16 cellular contexts compared by ENCODE assay signal in the genomic region with DNA sequence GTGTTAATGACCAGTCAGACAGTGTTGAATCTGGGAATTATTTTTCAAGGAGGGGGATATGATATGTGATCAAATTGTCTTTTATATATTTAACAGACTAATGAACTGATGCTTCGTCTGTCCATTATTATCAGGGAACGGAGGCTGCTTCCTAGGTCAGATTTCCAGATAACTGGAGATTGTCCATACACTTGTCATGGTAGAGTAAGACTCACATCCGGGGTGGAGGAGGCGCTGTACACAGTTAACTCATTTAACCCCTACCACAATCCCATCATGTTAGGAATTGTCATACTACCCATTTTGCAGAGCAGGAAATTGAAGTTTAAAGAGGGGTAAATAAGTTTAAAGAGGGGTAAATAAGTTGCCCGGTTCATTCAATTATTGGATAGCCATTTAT. TPM values are rescaled to one million over a fixed set of nuclear protein-coding genes. Genes with fewer than 3 reads are reported as not detected.
DNase-seq lines count a peak whose midpoint lies in the region; ATAC-seq, FAIRE-seq and TF ChIP-seq lines count a peak whose summit lies in the region.
"Had no signal": no experiment of that assay in that cellular context is flagged by ENCODE, and none has a peak within 500 bp of the region (broad histone marks: within the 10 kb centered on the region; RNA-seq: fewer than 3 reads in every experiment).

No MANE protein-coding gene starts in this region.

- 18% methylated on average over 5 of the region's 5 CpGs for WGBS in A549 (ENCODE audit: missing lambda C conversion rate)

- TF ChIP-seq EP300 in A549 (IDR thresholded peaks at IDR 0.05): no peak

- no peak for TF ChIP-seq RAD21 in A549 (conservative IDR thresholded peaks at IDR 0.05 in 1 of 2, IDR thresholded peaks at IDR 0.05 in 1 of 2)

- FAIRE-seq in A549 (lab: Jason Lieb, UNC) (no peak), GM12891 (lab: Jason Lieb, UNC) (no peak)
- FAIRE-seq: H54 had no signal

- TF ChIP-seq POLR2A in A549 (IDR thresholded peaks at IDR 0.05; ENCODE audit: low read length) (no peak), breast epithelium (IDR thresholded peaks at IDR 0.05) (no peak), GM12891 (IDR thresholded peaks at IDR 0.05; ENCODE audit: low read depth, low read length) (no peak)

- TF ChIP-seq CTCF in A549 (IDR thresholded peaks at IDR 0.05): no peak
- TF ChIP-seq CTCF in breast epithelium (IDR thresholded peaks at IDR 0.05): no peak
- TF ChIP-seq CTCF in neutrophil (IDR thresholded peaks at IDR 0.05): no peak

- peak overlapping the region; percentile 85 for H3K4me2 ChIP-seq in A549

- DNase-seq in A549 (ENCODE audit: low read depth in 1 of 2, low spot score in 1 of 2): no peak
- peak; percentile 35 for DNase-seq in HT-29 (ENCODE audit: low spot score)
- DNase-seq in breast epithelium (ENCODE audit: low spot score in 2 of 2): no peak
- no peak for DNase-seq in cerebellar nuclear complex (lab: John Stamatoyannopoulos, UW)
- DNase-seq in cerebellar cortex (ENCODE audit: low spot score): no peak
- DNase-seq in GM12891 (ENCODE audit: insufficient read length, low spot score): no peak
- DNase-seq in amygdala (lab: John Stamatoyannopoulos, UW): no peak
- DNase-seq: activated CD4-positive, alpha-beta T cell treated with anti-CD3 and anti-CD28 coated beads, Interleukin-2, amount 50 U/mL, for 1 hour; cortex of kidney; DND-41; naive thymus-derived CD4-positive, alpha-beta T cell; NCI-H2107; RPMI8226; upper lobe of right lung had no signal

- peak overlapping the region; percentile 73 to 87 for H3K27ac ChIP-seq in A549
- H3K27ac ChIP-seq in breast epithelium: peak overlapping the region; percentile 50 to 83
- H3K27ac ChIP-seq in neutrophil: peak overlapping the region; percentile 86
- H3K27ac ChIP-seq: upper lobe of right lung had no signal

- CTCF ChIA-PET in A549 (lab: Yijun Ruan, JAX): interaction anchor here (0.8 to 1.0 kb wide), 2 partner anchors 41 to 171 kb away, joined by 3 to 4 read pairs; no protein-coding TSS in a partner anchor

- H3K36me3 ChIP-seq in breast epithelium: no peaks in the 10 kb centered on the region
- H3K36me3 ChIP-seq in neutrophil: no peaks in the 10 kb centered on the region
- H3K36me3 ChIP-seq: upper lobe of right lung had no signal

- H3K4me1 ChIP-seq in A549 (peaks cover 95% of the 10 kb centered on the region), breast epithelium (peaks cover 5 to 19% of the 10 kb centered on the region in 2 donors), neutrophil (ENCODE audit: control insufficient read depth in 1 of 2, insufficient read depth in 1 of 2, low read depth in 1 of 2, low read length in 1 of 2) (peaks cover 39 to 71% of the 10 kb centered on the region in 2 experiments)

- POLR2A ChIA-PET in A549 (lab: Yijun Ruan, JAX): interaction anchor here (1.0 kb wide), 1 partner anchor 13 kb away, joined by 5 read pairs; no protein-coding TSS in a partner anchor

- H3K4me3 ChIP-seq in A549 (peak overlapping the region; percentile 32), breast epithelium (peak overlapping the region in 1 of 3 donors; percentile 9), neutrophil (ENCODE audit: low read depth in 1 of 2, low read length in 1 of 2) (no peak overlapping the region)
- H3K4me3 ChIP-seq: upper lobe of right lung had no signal

- intact Hi-C loops in breast epithelium (cut with DNase I; ENCODE audit: low total_unique reads): no loop called here

- H3K9me3 ChIP-seq in A549 (peaks cover 4% of the 10 kb centered on the region; the same call in 2 of the 3 replicates), breast epithelium (no peaks in the 10 kb centered on the region), neutrophil (no peaks in the 10 kb centered on the region)
- H3K9me3 ChIP-seq: upper lobe of right lung had no signal

- H3K27me3 ChIP-seq in breast epithelium: no peaks in the 10 kb centered on the region
- H3K27me3 ChIP-seq in neutrophil: no peaks in the 10 kb centered on the region
- H3K27me3 ChIP-seq: upper lobe of right lung had no signal

- ATAC-seq in A549: peak in 1 of 2 experiments; percentile 35; a peak in 3 of 6 replicates
- ATAC-seq: upper lobe of right lung had no signal

TF ChIP-seq in A549, 52 proteins besides CTCF, POLR2A, EP300 and RAD21 (continues in another document):
- TF ChIP-seq, protein P1, sequence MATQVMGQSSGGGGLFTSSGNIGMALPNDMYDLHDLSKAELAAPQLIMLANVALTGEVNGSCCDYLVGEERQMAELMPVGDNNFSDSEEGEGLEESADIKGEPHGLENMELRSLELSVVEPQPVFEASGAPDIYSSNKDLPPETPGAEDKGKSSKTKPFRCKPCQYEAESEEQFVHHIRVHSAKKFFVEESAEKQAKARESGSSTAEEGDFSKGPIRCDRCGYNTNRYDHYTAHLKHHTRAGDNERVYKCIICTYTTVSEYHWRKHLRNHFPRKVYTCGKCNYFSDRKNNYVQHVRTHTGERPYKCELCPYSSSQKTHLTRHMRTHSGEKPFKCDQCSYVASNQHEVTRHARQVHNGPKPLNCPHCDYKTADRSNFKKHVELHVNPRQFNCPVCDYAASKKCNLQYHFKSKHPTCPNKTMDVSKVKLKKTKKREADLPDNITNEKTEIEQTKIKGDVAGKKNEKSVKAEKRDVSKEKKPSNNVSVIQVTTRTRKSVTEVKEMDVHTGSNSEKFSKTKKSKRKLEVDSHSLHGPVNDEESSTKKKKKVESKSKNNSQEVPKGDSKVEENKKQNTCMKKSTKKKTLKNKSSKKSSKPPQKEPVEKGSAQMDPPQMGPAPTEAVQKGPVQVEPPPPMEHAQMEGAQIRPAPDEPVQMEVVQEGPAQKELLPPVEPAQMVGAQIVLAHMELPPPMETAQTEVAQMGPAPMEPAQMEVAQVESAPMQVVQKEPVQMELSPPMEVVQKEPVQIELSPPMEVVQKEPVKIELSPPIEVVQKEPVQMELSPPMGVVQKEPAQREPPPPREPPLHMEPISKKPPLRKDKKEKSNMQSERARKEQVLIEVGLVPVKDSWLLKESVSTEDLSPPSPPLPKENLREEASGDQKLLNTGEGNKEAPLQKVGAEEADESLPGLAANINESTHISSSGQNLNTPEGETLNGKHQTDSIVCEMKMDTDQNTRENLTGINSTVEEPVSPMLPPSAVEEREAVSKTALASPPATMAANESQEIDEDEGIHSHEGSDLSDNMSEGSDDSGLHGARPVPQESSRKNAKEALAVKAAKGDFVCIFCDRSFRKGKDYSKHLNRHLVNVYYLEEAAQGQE (IDR thresholded peaks at IDR 0.05): no peak
- TF ChIP-seq, protein P2, sequence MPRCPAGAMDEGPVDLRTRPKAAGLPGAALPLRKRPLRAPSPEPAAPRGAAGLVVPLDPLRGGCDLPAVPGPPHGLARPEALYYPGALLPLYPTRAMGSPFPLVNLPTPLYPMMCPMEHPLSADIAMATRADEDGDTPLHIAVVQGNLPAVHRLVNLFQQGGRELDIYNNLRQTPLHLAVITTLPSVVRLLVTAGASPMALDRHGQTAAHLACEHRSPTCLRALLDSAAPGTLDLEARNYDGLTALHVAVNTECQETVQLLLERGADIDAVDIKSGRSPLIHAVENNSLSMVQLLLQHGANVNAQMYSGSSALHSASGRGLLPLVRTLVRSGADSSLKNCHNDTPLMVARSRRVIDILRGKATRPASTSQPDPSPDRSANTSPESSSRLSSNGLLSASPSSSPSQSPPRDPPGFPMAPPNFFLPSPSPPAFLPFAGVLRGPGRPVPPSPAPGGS (IDR thresholded peaks at IDR 0.05): no peak
- TF ChIP-seq SREBF2 (IDR thresholded peaks at IDR 0.05): no peak
- TF ChIP-seq JUN (IDR thresholded peaks at IDR 0.05): no peak; a peak in 1 of 5 replicates

TF ChIP-seq in GM12891, 5 proteins besides CTCF, POLR2A, EP300 and RAD21:
- TF ChIP-seq PAX5 (IDR thresholded peaks at IDR 0.05; ENCODE audit: insufficient read depth, low read length, severe bottlenecking) (no peak), TAF1 (IDR thresholded peaks at IDR 0.05; ENCODE audit: low read depth, low read length) (no peak), POU2F2 (IDR thresholded peaks at IDR 0.05; ENCODE audit: low read depth, low read length) (no peak), SPI1 (IDR thresholded peaks at IDR 0.05; ENCODE audit: low read depth, low read length) (no peak), POLR2AphosphoS5 (IDR thresholded peaks at IDR 0.05; ENCODE audit: low read depth, low read length) (no peak)
TF ChIP-seq in GM12891: peak in this region for 0.

RNA-seq across cellular contexts. Expression of gene ARHGAP26, which starts 55.9 kb away (rescaled TPM):
- polyA plus RNA-seq in A549 (2011; rRNA removed) (19.1 and 29.8 TPM in 2 replicates), A549 (2017; fragmentation: RNase III; extraction: RNeasy Plus Mini Kit Qiagen cat#74134 plus additional on column Dnase treatment) (6.6 to 8.1 TPM (median 7.5 TPM) in 3 replicates)
- 4.2 and 4.5 TPM in 2 replicates for polyA plus RNA-seq in A549 (2012; cell fraction: cytosol; rRNA removed)
- polyA plus RNA-seq in A549 (2012; cell fraction: nucleus; rRNA removed): 8.9 and 9.7 TPM in 2 replicates
- polyA minus RNA-seq in A549 (2011; rRNA and poly(A)+ RNA removed): 81.7 and 91.3 TPM in 2 replicates
- total RNA-seq in HT-29 (2014; rRNA removed; shearing (Covaris generic)): 13.0 and 19.6 TPM in 2 replicates
- total RNA-seq in breast epithelium: 10 to 100 TPM; 33.1 to 89.0 (median 56.4) TPM
- polyA plus RNA-seq in GM12891 (2012; ENCODE audit: low read depth, missing spikeins): 9.8 TPM
